ENCODE assay signal across 16 cellular contexts in genomic region chr9:110996436-110997224, GRCh38. TPM values are rescaled to one million over a fixed set of nuclear protein-coding genes. Genes with fewer than 3 reads are reported as not detected.
DNase-seq lines count a peak whose midpoint lies in the region; ATAC-seq and TF ChIP-seq lines count a peak whose summit lies in the region.
"Had no signal": no experiment of that assay in that cellular context is flagged by ENCODE, and none has a peak within 500 bp of the region (broad histone marks: within the 10 kb centered on the region; RNA-seq: fewer than 3 reads in every experiment).

No MANE protein-coding gene starts in this region.

- H3K4me3 ChIP-seq in left ventricle myocardium inferior, result no peak overlapping the region
- H3K4me3 ChIP-seq: PC-9 had no signal

- no peaks in the 10 kb centered on the region for H3K4me1 ChIP-seq in left ventricle myocardium inferior

- no peaks in the 10 kb centered on the region for H3K9me3 ChIP-seq in left ventricle myocardium inferior (replicated peaks)

- intact Hi-C loops in left ventricle myocardium inferior (cut with micrococcal nuclease), result no loop called here

- H3K27me3 ChIP-seq in left ventricle myocardium inferior (ENCODE audit: low read depth), result no peaks in the 10 kb centered on the region

- TF ChIP-seq CTCF in left ventricle myocardium inferior (IDR thresholded peaks at IDR 0.05; ENCODE audit: borderline replicate concordance), result no peak

- no peak for ATAC-seq in HG03095 (IDR thresholded peaks at IDR 0.05; ENCODE audit: unreplicated experiment)
- ATAC-seq: activated T-helper 17 cell treated with anti-CD3 and anti-CD28 coated beads, Interleukin-2, amount 50 U/mL, for 72 hours; natural killer cell had no signal

- peak overlapping the region; percentile 65 for H3K27ac ChIP-seq in left ventricle myocardium inferior (replicated peaks)
- H3K27ac ChIP-seq: PC-9, VCaP had no signal

- no peaks in the 10 kb centered on the region for H3K36me3 ChIP-seq in left ventricle myocardium inferior

- DNase-seq in EH (ENCODE audit: low read depth) (peak; percentile 85), astrocyte of the hippocampus (ENCODE audit: low read depth, low spot score) (peak; percentile 8), left ventricle myocardium inferior (no peak), stromal cell of bone marrow (ENCODE audit: low read depth) (peak; percentile 72), Kasumi-1 (lab: John Stamatoyannopoulos, UW) (no peak), mesenteric fat pad (ENCODE audit: low spot score) (no peak)
- DNase-seq in activated CD4-positive, alpha-beta T cell treated with anti-CD3 and anti-CD28 coated beads, Interleukin-2, amount 50 U/mL, for 4 hours, result no peak
- DNase-seq: Calu3; cortex of kidney; natural killer cell; NCI-H2029; PC-9; stimulated activated CD4-positive, alpha-beta T cell treated with anti-CD3 and anti-CD28 coated beads, Interleukin-2, amount 100 ng/mL, for 24 hours had no signal

RNA-seq across cellular contexts. Expression of gene LPAR1, which starts 41.6 kb away (rescaled TPM):
- total RNA-seq in left ventricle myocardium inferior (12.4 TPM), mesenteric fat pad (42.6 TPM)
- total RNA-seq: activated T-helper 17 cell treated with anti-CD3 and anti-CD28 coated beads, Interleukin-2, amount 50 U/mL, for 72 hours had no signal

Comparison
In these comparisons a context has a peak if more than half of its experiments do, and no peak if none do; other contexts are left out.
1. DNase-seq: peak in EH (single experiment), astrocyte of the hippocampus (single experiment) and stromal cell of bone marrow (single experiment); none in left ventricle myocardium inferior (single experiment), Kasumi-1 (0 of 2), mesenteric fat pad (single experiment) and activated CD4-positive, alpha-beta T cell treated with anti-CD3 and anti-CD28 coated beads, Interleukin-2, amount 50 U/mL, for 4 hours (0 of 2).